Comparison of ENCODE assay signal across 8 cellular contexts in the genomic region with DNA sequence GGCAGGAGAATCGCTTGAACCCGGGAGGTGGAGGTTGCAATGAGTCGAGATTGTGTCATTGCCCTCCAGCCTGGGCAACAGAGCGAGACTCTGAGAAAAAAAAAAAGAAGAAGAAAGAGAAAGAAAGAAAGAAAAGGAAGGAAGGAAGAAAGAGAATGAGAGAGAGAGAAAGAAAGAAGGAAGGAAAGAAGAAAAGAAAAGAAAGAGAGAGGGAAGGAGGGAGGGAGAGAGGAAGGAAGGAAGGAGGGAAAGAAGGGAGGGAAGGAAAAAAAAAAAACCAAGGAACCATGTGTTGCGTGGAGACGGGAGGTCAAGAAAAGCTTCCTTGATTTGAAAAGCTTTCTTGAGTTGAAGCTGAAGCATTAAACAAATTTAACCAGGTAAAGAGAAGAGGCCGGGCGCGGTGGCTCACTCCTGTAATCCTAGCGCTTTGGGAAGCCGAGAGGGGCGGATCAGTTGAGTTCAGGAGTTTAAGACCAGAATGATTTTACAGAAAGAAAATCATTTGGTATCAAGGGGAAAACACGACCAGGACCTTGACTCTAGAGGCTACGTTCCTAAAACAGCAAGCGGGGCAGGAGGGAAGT.
DNase-seq lines count a peak whose midpoint lies in the region; ATAC-seq and TF ChIP-seq lines count a peak whose summit lies in the region.

No MANE protein-coding gene starts in this region.

- no peak for TF ChIP-seq CTCF in kidney epithelial cell (IDR thresholded peaks at IDR 0.05; ENCODE audit: insufficient read depth, low read length, poor library complexity, severe bottlenecking)
- TF ChIP-seq CTCF in transverse colon (IDR thresholded peaks at IDR 0.05): no peak

- TF ChIP-seq POLR2A in transverse colon (IDR thresholded peaks at IDR 0.05): no peak

- no peaks in the 10 kb centered on the region for H3K36me3 Mint-ChIP-seq in activated T-cell treated with anti-CD3 and anti-CD28 coated beads, Interleukin-2, amount 50 U/mL, for 72 hours (ENCODE audit: insufficient read depth in 2 of 2)
- no peaks in the 10 kb centered on the region for H3K36me3 Mint-ChIP-seq in activated naive CD8-positive, alpha-beta T cell

- H3K36me3 ChIP-seq in kidney epithelial cell (ENCODE audit: control insufficient read depth, insufficient read depth, low read length) (no peaks in the 10 kb centered on the region), transverse colon (no peaks in the 10 kb centered on the region)

- ATAC-seq in activated T-cell treated with anti-CD3 and anti-CD28 coated beads, Interleukin-2, amount 50 U/mL, for 72 hours (replicated peaks in 1 of 2): no peak

- peak overlapping the region; percentile 8 to 50 (median 28) for H3K27ac ChIP-seq in transverse colon

- peak overlapping the region; percentile 45 for H3K4me3 ChIP-seq in kidney epithelial cell (ENCODE audit: low read depth, low read length)
- peak overlapping the region in 3 of 4 donors; percentile 24 to 51 (median 28) for H3K4me3 ChIP-seq in transverse colon

- no peaks in the 10 kb centered on the region for H3K9me3 ChIP-seq in transverse colon

- DNase-seq in activated T-cell treated with anti-CD3 and anti-CD28 coated beads, Interleukin-2, amount 50 U/mL, for 72 hours: no peak
- no peak for DNase-seq in activated T-cell treated with anti-CD3 and anti-CD28 coated beads, Interleukin-2, amount 50 U/mL, for 1 hour
- DNase-seq in kidney epithelial cell (ENCODE audit: low read depth): no peak
- DNase-seq in transverse colon: no peak
- no peak for DNase-seq in H4 (ENCODE audit: low spot score)
- DNase-seq in activated CD8-positive, alpha-beta memory T cell treated with anti-CD3 and anti-CD28 coated beads, Interleukin-2, amount 50 U/mL, for 4 hours: no peak
- no peak for DNase-seq in medulla oblongata (ENCODE audit: extremely low spot score)

- H3K4me1 ChIP-seq in transverse colon: peaks cover 4 to 14% (median 8%) of the 10 kb centered on the region in 4 donors

- peak overlapping the region; percentile 83 to 94 for H3K4me3 Mint-ChIP-seq in activated T-cell treated with anti-CD3 and anti-CD28 coated beads, Interleukin-2, amount 50 U/mL, for 72 hours
- H3K4me3 Mint-ChIP-seq in activated naive CD8-positive, alpha-beta T cell: peak overlapping the region; percentile 87

- H3K4me1 Mint-ChIP-seq in activated T-cell treated with anti-CD3 and anti-CD28 coated beads, Interleukin-2, amount 50 U/mL, for 72 hours (ENCODE audit: low read depth): peaks cover 52% of the 10 kb centered on the region
- H3K4me1 Mint-ChIP-seq in activated naive CD8-positive, alpha-beta T cell (ENCODE audit: low read depth): peaks cover 47% of the 10 kb centered on the region

- no peaks in the 10 kb centered on the region for H3K9me3 Mint-ChIP-seq in activated T-cell treated with anti-CD3 and anti-CD28 coated beads, Interleukin-2, amount 50 U/mL, for 72 hours
- no peaks in the 10 kb centered on the region for H3K9me3 Mint-ChIP-seq in activated naive CD8-positive, alpha-beta T cell (ENCODE audit: low read depth)

- intact Hi-C loops in transverse colon (cut with DNase I; ENCODE audit: low total_unique reads): no loop called here

- no peaks in the 10 kb centered on the region for H3K27me3 Mint-ChIP-seq in activated T-cell treated with anti-CD3 and anti-CD28 coated beads, Interleukin-2, amount 50 U/mL, for 72 hours (ENCODE audit: low read depth)
- no peaks in the 10 kb centered on the region for H3K27me3 Mint-ChIP-seq in activated naive CD8-positive, alpha-beta T cell

- 31 to 33% methylated on average over 13 to 15 of the region's 15 CpGs for WGBS in transverse colon (ENCODE audit: low coverage in 1 of 2), 2 donors

- peak overlapping the region; percentile 99 for H3K27ac Mint-ChIP-seq in activated T-cell treated with anti-CD3 and anti-CD28 coated beads, Interleukin-2, amount 50 U/mL, for 72 hours
- H3K27ac Mint-ChIP-seq in activated naive CD8-positive, alpha-beta T cell: peak overlapping the region; percentile 81

- no peak for TF ChIP-seq EP300 in transverse colon (IDR thresholded peaks at IDR 0.05; ENCODE audit: low read depth)

- in situ Hi-C loops in transverse colon (cut with MboI; ENCODE audit: low pct_ligation_motif_present in 1 of 4, low pct_unique_long_range_greater_than_20kb in 1 of 4, low sequenced_read_pairs in 3 of 4): loop anchor here in 2 of 4 donors (25.0 kb wide), 3 partner anchors 355 to 1180 kb away; partner anchors contain the start of genes ZKSCAN3 (in 1 of the 2) and ZSCAN31 (in 1 of the 2)

- H3K27me3 ChIP-seq in kidney epithelial cell (ENCODE audit: control insufficient read depth, insufficient read depth, low read length): no peaks in the 10 kb centered on the region
- H3K27me3 ChIP-seq in transverse colon: no peaks in the 10 kb centered on the region
